8 cellular contexts compared by ENCODE assay signal in genomic region chr6:33410711-33411631, GRCh38. TPM values are rescaled to one million over a fixed set of nuclear protein-coding genes. Genes with fewer than 3 reads are reported as not detected.
A peak's percentile ranks its signal among the peaks of the same experiment; 100 is the strongest.
DNase-seq lines count a peak whose midpoint lies in the region; ATAC-seq and TF ChIP-seq lines count a peak whose summit lies in the region.

Gene PHF1, plus strand, starts transcription at chr6:33411014. Its CDS starts 1,250 bp downstream, at chr6:33412264.

- peak within 1 kb of the TSS; percentile 91 for H3K4me3 ChIP-seq in osteoblast (ENCODE audit: insufficient read depth, low read length)

- ATAC-seq in HG02884 (IDR thresholded peaks at IDR 0.05; ENCODE audit: unreplicated experiment) = peak; percentile 26

- peak within 1 kb of the TSS; percentile 98 for H3K4me2 ChIP-seq in osteoblast (ENCODE audit: insufficient read depth, low read length)

- DNase-seq in AG09319 (ENCODE audit: extremely low read depth, low read depth) (peak; percentile 72), GM13977 (ENCODE audit: low spot score) (peak; percentile 91), NCI-H460 (ENCODE audit: extremely low read depth, low read depth) (peak; percentile 59), glomerular endothelial cell (ENCODE audit: extremely low read depth, low read depth, low spot score) (no peak), osteoblast (ENCODE audit: insufficient read length, low spot score, missing footprints) (peak; percentile 98), GDM1 (lab: John Stamatoyannopoulos, UW) (no peak)
- DNase-seq in activated naive CD4-positive, alpha-beta T cell treated with anti-CD3 and anti-CD28 coated beads, Interleukin-2, amount 50 U/mL, for 16 hours = peak; percentile 73

- peak within 1 kb of the TSS; percentile 82 for H3K27ac ChIP-seq in osteoblast (ENCODE audit: low read depth, low read length)

- H3K79me2 ChIP-seq in osteoblast (ENCODE audit: insufficient read depth, low read length) = peaks cover 50% of the 10 kb centered on the region

- no peak; the same call in 1 of the 2 replicates for TF ChIP-seq CTCF in AG09319 (IDR thresholded peaks at IDR 0.05; ENCODE audit: low read depth, low read length)
- no peak for TF ChIP-seq CTCF in GM13977 (IDR thresholded peaks at IDR 0.05; ENCODE audit: extremely low read depth, insufficient read depth, missing control alignments)
- no peak for TF ChIP-seq CTCF in osteoblast (IDR thresholded peaks at IDR 0.05; ENCODE audit: extremely low read depth, low read depth, low read length)

- H3K9me3 ChIP-seq in osteoblast (ENCODE audit: low read depth, low read length) = no peaks in the 10 kb centered on the region

- H2AFZ ChIP-seq in osteoblast (ENCODE audit: low read length) = peak within 1 kb of the TSS; percentile 98

- H3K4me1 ChIP-seq in osteoblast (ENCODE audit: insufficient read depth, low read length) = peaks cover 21% of the 10 kb centered on the region

- in situ Hi-C loops in GM13977 (cut with MboI; ENCODE audit: low pct_unique_long_range_greater_than_20kb, low sequenced_read_pairs, unreplicated experiment) = no loop called here

- peaks cover 53% of the 10 kb centered on the region for H3K36me3 ChIP-seq in osteoblast (ENCODE audit: insufficient read depth, low read length)

- H4K20me1 ChIP-seq in osteoblast (ENCODE audit: insufficient read depth, low read length) = peaks cover 23% of the 10 kb centered on the region

- no peaks in the 10 kb centered on the region for H3K27me3 ChIP-seq in osteoblast (ENCODE audit: insufficient read depth, low read length)

RNA-seq across cellular contexts. Expression of gene PHF1, which starts in this region (rescaled TPM):
- 15.9 and 18.8 TPM in 2 replicates for total RNA-seq in NCI-H460 (2014; rRNA removed; shearing (Covaris generic))
- 47.8 and 55.6 TPM in 2 replicates for polyA plus RNA-seq in NCI-H460 (2014; cell fraction: nucleus; rRNA removed)
- total RNA-seq in glomerular endothelial cell (21.5 and 34.8 TPM in 2 replicates), osteoblast (25.9 and 30.8 TPM in 2 replicates)

Comparison
In these comparisons a context has a peak if more than half of its experiments do, and no peak if none do; other contexts are left out.
1. DNase-seq: peak in AG09319 (single experiment), GM13977 (single experiment), NCI-H460 (single experiment), activated naive CD4-positive, alpha-beta T cell treated with anti-CD3 and anti-CD28 coated beads, Interleukin-2, amount 50 U/mL, for 16 hours (single experiment) and osteoblast (single experiment); none in glomerular endothelial cell (single experiment) and GDM1 (single experiment).